In the genomic region with DNA sequence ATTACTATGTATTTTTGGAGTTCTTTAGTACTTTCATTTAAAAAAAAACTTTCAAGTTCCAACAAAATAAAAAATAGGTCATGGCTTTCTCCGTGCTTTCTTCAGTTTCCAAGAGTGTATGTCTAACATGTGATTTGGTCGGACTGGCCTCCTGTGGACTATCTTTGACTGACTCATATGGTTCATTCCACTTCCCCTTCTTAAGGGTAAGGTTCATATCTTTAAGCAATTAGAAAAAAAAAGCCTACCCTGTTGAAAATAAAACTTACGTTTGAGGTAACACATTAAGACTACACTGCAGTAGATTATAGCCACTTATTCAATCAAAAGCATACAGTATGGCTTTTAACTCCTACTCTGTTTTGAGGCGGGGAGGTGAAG, we compare ENCODE assay signal across 9 cellular contexts.
DNase-seq lines count a peak whose midpoint lies in the region; ATAC-seq, FAIRE-seq and TF ChIP-seq lines count a peak whose summit lies in the region.
"Had no signal": no experiment of that assay in that cellular context is flagged by ENCODE, and none has a peak within 500 bp of the region (broad histone marks: within the 10 kb centered on the region; RNA-seq: fewer than 3 reads in every experiment).

No MANE protein-coding gene starts in this region.

- H3K4me3 Mint-ChIP-seq in endodermal cell = no peak overlapping the region

- H3K27me3 Mint-ChIP-seq in endodermal cell (ENCODE audit: insufficient read depth) = no peaks in the 10 kb centered on the region

- peak overlapping the region in 1 of 2 donors; percentile 38 for H3K27ac ChIP-seq in small intestine (ENCODE audit: low read depth in 1 of 2, low read length in 1 of 2)
- no peak overlapping the region for H3K27ac ChIP-seq in endodermal cell (ENCODE audit: low read depth, low read length)

- H3K4me1 Mint-ChIP-seq in endodermal cell = peaks cover 2% of the 10 kb centered on the region

- ATAC-seq in GM19397 (IDR thresholded peaks at IDR 0.05; ENCODE audit: unreplicated experiment) (peak; percentile 95), HG03196 (IDR thresholded peaks at IDR 0.05; ENCODE audit: unreplicated experiment) (peak; percentile 98)

- no peak for FAIRE-seq in small intestine (lab: Jason Lieb, UNC)
- no peak for FAIRE-seq in HTR-8/SVneo (lab: Jason Lieb, UNC)

- no peaks in the 10 kb centered on the region for H3K36me3 Mint-ChIP-seq in endodermal cell (ENCODE audit: low read depth)

- TF ChIP-seq CTCF in AG10803 (conservative IDR thresholded peaks at IDR 0.05; ENCODE audit: low read length) (no peak), endodermal cell (conservative IDR thresholded peaks at IDR 0.05) (no peak)

- no peak overlapping the region for H3K4me3 ChIP-seq in AG10803 (ENCODE audit: low read length)
- no peak overlapping the region for H3K4me3 ChIP-seq in adipocyte (ENCODE audit: low read length)
- no peak overlapping the region for H3K4me3 ChIP-seq in small intestine (ENCODE audit: low read depth in 1 of 2, low read length in 2 of 2)
- H3K4me3 ChIP-seq in endodermal cell (ENCODE audit: low read length) = no peak overlapping the region

- 23 to 43% (median 39%) methylated on average over 4 of the region's 4 CpGs for WGBS in small intestine, 3 donors
- 92 to 100% methylated on average over 2 to 3 of the region's 4 CpGs for WGBS in endodermal cell (ENCODE audit: insufficient coverage in 1 of 2, insufficient read length in 1 of 2), 2 experiments

- H3K36me3 ChIP-seq in adipocyte (ENCODE audit: control insufficient read depth, insufficient read depth, low read length, severe bottlenecking) (no peaks in the 10 kb centered on the region), small intestine (ENCODE audit: control insufficient read depth in 2 of 2, insufficient read depth in 2 of 2, low read length in 2 of 2) (no peaks in the 10 kb centered on the region), endodermal cell (ENCODE audit: control insufficient read depth, insufficient read depth, low read length) (no peaks in the 10 kb centered on the region)

- H3K9me3 ChIP-seq in adipocyte (ENCODE audit: control insufficient read depth, low read length) = no peaks in the 10 kb centered on the region
- no peaks in the 10 kb centered on the region for H3K9me3 ChIP-seq in small intestine (ENCODE audit: control insufficient read depth, low read depth)
- no peaks in the 10 kb centered on the region for H3K9me3 ChIP-seq in endodermal cell (ENCODE audit: control insufficient read depth, low read length)

- DNase-seq in AG10803 (ENCODE audit: low read depth) = peak; percentile 6
- DNase-seq in adipocyte (ENCODE audit: low read depth) = peak; percentile 31
- peak; percentile 78 for DNase-seq in small intestine
- no peak for DNase-seq in endodermal cell
- no peak for DNase-seq in HTR-8/SVneo (ENCODE audit: insufficient read length, low spot score)
- no peak for DNase-seq in stimulated activated CD8-positive, alpha-beta memory T cell treated with anti-CD3 and anti-CD28 coated beads, Interleukin-4, amount 100 ng/mL, for 48 hours
- DNase-seq: right cardiac atrium had no signal

- H3K9me3 Mint-ChIP-seq in endodermal cell = no peaks in the 10 kb centered on the region

- H3K27me3 ChIP-seq in adipocyte (replicated peaks; ENCODE audit: control insufficient read depth, insufficient read depth, low read length) (no peaks in the 10 kb centered on the region), small intestine (ENCODE audit: control insufficient read depth in 2 of 2, insufficient read depth in 2 of 2, low read length in 2 of 2) (no peaks in the 10 kb centered on the region), endodermal cell (ENCODE audit: control insufficient read depth, insufficient read depth, low read length, poor library complexity, severe bottlenecking) (no peaks in the 10 kb centered on the region)

- H3K4me1 ChIP-seq in adipocyte (ENCODE audit: control insufficient read depth, insufficient read depth, low read length) = peaks cover 40% of the 10 kb centered on the region
- peaks cover 0 to 4% of the 10 kb centered on the region in 2 donors for H3K4me1 ChIP-seq in small intestine (ENCODE audit: control insufficient read depth in 2 of 2, insufficient read depth in 1 of 2, low read depth in 1 of 2, low read length in 1 of 2)
- H3K4me1 ChIP-seq in endodermal cell (ENCODE audit: control insufficient read depth, insufficient read depth, low read length) = no peaks in the 10 kb centered on the region

- H3K9ac ChIP-seq in adipocyte (ENCODE audit: low read length) (peak overlapping the region; percentile 15), endodermal cell (ENCODE audit: extremely low read depth, low read length, poor library complexity, severe bottlenecking) (no peak overlapping the region)

- H3K27ac Mint-ChIP-seq in endodermal cell = no peak overlapping the region

Comparison
In these comparisons a context has a peak if more than half of its experiments do, and no peak if none do; other contexts are left out.
1. DNase-seq: peak in AG10803 (single experiment), adipocyte (single experiment) and small intestine (single experiment); none in endodermal cell (single experiment), HTR-8/SVneo (single experiment) and stimulated activated CD8-positive, alpha-beta memory T cell treated with anti-CD3 and anti-CD28 coated beads, Interleukin-4, amount 100 ng/mL, for 48 hours (single experiment).